19 cellular contexts compared by ENCODE assay signal in the genomic region with DNA sequence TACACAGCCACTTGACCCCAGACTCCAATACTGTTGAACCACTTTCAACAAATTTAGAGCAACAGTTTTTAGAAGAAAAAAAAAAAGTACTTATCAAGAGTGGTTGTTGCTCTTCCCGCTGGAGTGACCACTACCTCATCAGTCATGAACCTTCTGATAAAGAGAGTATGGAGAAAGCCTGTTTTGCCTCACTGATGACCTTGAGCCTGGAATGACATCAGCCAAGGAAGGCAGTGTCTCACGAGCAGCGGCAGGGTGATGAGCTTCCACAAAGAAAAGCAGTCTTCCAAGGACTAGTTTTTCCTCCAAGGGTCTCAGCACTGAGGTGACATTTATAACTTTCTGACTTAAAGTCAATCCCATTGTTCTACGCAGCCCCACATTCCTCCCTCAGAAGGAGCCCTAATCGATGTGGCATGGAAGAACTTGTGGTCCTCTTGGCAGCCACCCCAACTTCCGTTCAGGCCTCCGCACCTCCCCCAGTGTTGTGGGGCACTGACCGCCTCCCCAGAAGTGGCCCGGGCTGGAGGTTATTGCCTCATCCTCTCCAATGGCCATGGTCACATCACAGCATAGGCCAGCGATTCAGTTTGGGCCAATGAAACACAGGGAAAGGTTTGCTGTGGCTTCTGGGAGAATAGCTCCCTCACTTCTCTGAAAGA. TPM values are rescaled to one million over a fixed set of nuclear protein-coding genes. Genes with fewer than 3 reads are reported as not detected.
DNase-seq lines count a peak whose midpoint lies in the region; ATAC-seq and TF ChIP-seq lines count a peak whose summit lies in the region.
"Had no signal": no experiment of that assay in that cellular context is flagged by ENCODE, and none has a peak within 500 bp of the region (broad histone marks: within the 10 kb centered on the region; RNA-seq: fewer than 3 reads in every experiment).

No MANE protein-coding gene starts in this region.

- no peak overlapping the region for H2BK5ac ChIP-seq in neuronal stem cell (ENCODE audit: low read length)

- no peak overlapping the region for H4K8ac ChIP-seq in neuronal stem cell (ENCODE audit: low read depth, low read length)

- no peak overlapping the region for H3K23ac ChIP-seq in neuronal stem cell (ENCODE audit: low read depth, low read length, poor library complexity)

- no peak for ATAC-seq in natural killer cell treated with Interleukin-12 subunit alpha and Interleukin-12 subunit beta and Interleukin-15 and Interleukin-18, amount 100 ng/mL, for 72 hours
- ATAC-seq in natural killer cell (no peak), WTC11 (no peak), HG03196 (IDR thresholded peaks at IDR 0.05; ENCODE audit: unreplicated experiment) (no peak), lower lobe of right lung (no peak)
- ATAC-seq: GM12878 had no signal

- H3K4me1 ChIP-seq in testis (peaks cover 39% of the 10 kb centered on the region), neuronal stem cell (ENCODE audit: control insufficient read depth in 2 of 2, insufficient read depth in 1 of 2, low read depth in 1 of 2, low read length in 2 of 2) (peaks cover 0 to 9% of the 10 kb centered on the region in 2 donors), lower lobe of right lung (peaks cover 21% of the 10 kb centered on the region)

- intact Hi-C loops in natural killer cell (cut with micrococcal nuclease) = no loop called here
- intact Hi-C loops in testis (cut with DNase I; ENCODE audit: low total_unique reads) = no loop called here
- intact Hi-C loops in lower lobe of right lung (cut with DNase I) = no loop called here

- H3K27ac ChIP-seq in testis = peak overlapping the region; percentile 49 to 94
- no peak overlapping the region for H3K27ac ChIP-seq in neuronal stem cell (replicated peaks; ENCODE audit: low read length)
- H3K27ac ChIP-seq in lower lobe of right lung = no peak overlapping the region
- H3K27ac ChIP-seq: PC-9 had no signal

- H3K36me3 Mint-ChIP-seq in natural killer cell treated with Interleukin-12 subunit alpha and Interleukin-12 subunit beta and Interleukin-15 and Interleukin-18, amount 100 ng/mL, for 72 hours = no peaks in the 10 kb centered on the region
- no peaks in the 10 kb centered on the region for H3K36me3 Mint-ChIP-seq in natural killer cell
- H3K36me3 Mint-ChIP-seq in WTC11 = no peaks in the 10 kb centered on the region
- H3K36me3 Mint-ChIP-seq: CD4-positive, CD25-positive, alpha-beta regulatory T cell had no signal

- no peaks in the 10 kb centered on the region for H3K36me3 ChIP-seq in testis (ENCODE audit: low read depth, missing control alignments)
- no peaks in the 10 kb centered on the region for H3K36me3 ChIP-seq in neuronal stem cell (replicated peaks in 1 of 2; ENCODE audit: control insufficient read depth in 2 of 2, insufficient read depth in 2 of 2, low read length in 2 of 2)
- no peaks in the 10 kb centered on the region for H3K36me3 ChIP-seq in lower lobe of right lung

- no peak overlapping the region for H4K91ac ChIP-seq in neuronal stem cell (ENCODE audit: low read depth, low read length, poor library complexity)

- WGBS in testis, 2 donors = 31 to 41% methylated on average over 8 to 10 of the region's 10 CpGs
- WGBS in neuronal stem cell (ENCODE audit: extremely low coverage in 2 of 2, insufficient read length in 2 of 2, insufficient replicate concordance in 1 of 2), 2 donors = no CpG with 5 or more reads among the region's 10 CpGs

- TF ChIP-seq POLR2A in testis (IDR thresholded peaks at IDR 0.05) = no peak

- H3K4me3 ChIP-seq in testis (no peak overlapping the region), neuronal stem cell (ENCODE audit: low read length in 2 of 2) (peak overlapping the region in 1 of 2 donors; percentile 23), lower lobe of right lung (no peak overlapping the region)
- H3K4me3 ChIP-seq: GM12878, PC-9 had no signal

- H3K27me3 ChIP-seq in testis = no peaks in the 10 kb centered on the region
- peaks cover 0 to 86% (median 20%) of the 10 kb centered on the region in 3 experiments for H3K27me3 ChIP-seq in neuronal stem cell (ENCODE audit: control insufficient read depth in 3 of 3, insufficient read depth in 3 of 3, low read depth in 1 of 3, low read length in 3 of 3)
- H3K27me3 ChIP-seq in lower lobe of right lung (ENCODE audit: low read depth) = peaks cover 36% of the 10 kb centered on the region

- no peak overlapping the region for H3K9ac ChIP-seq in neuronal stem cell (ENCODE audit: low read depth, low read length, poor library complexity)

- peak; percentile 38 for DNase-seq in natural killer cell treated with Interleukin-12 subunit alpha and Interleukin-12 subunit beta and Interleukin-15 and Interleukin-18, amount 100 ng/mL, for 72 hours (ENCODE audit: low spot score)
- DNase-seq in natural killer cell (no peak), WTC11 (ENCODE audit: low spot score) (peak; percentile 5), mesenteric fat pad (ENCODE audit: low spot score) (peak; percentile 39), testis (peak; percentile 80), neuronal stem cell (ENCODE audit: low spot score) (no peak), lower lobe of right lung (no peak)
- DNase-seq: AML-193; CD4-positive, CD25-positive, alpha-beta regulatory T cell; DMS53; H9; NCI-H1048; NCI-H146; NCI-H2227 treated with DMSO at 0.1 percent for 48 hours; NCI-H526; PC-9 had no signal

- H2BK120ac ChIP-seq in neuronal stem cell (ENCODE audit: low read depth, low read length) = no peak overlapping the region

- no peaks in the 10 kb centered on the region for H3K79me1 ChIP-seq in neuronal stem cell (ENCODE audit: low read depth, low read length)

- H3K27me3 Mint-ChIP-seq in natural killer cell treated with Interleukin-12 subunit alpha and Interleukin-12 subunit beta and Interleukin-15 and Interleukin-18, amount 100 ng/mL, for 72 hours = peaks cover 14 to 15% of the 10 kb centered on the region in 2 donors
- peaks cover 18 to 27% of the 10 kb centered on the region in 2 donors for H3K27me3 Mint-ChIP-seq in natural killer cell (ENCODE audit: low read depth in 2 of 2)
- H3K27me3 Mint-ChIP-seq in WTC11 (ENCODE audit: low read depth) = peaks cover 23% of the 10 kb centered on the region

- H2BK15ac ChIP-seq in neuronal stem cell (ENCODE audit: low read length) = no peak overlapping the region

- POLR2A ChIA-PET in WTC11 (lab: Charles Lee) = no interaction called here

- no peaks in the 10 kb centered on the region for H3K9me3 ChIP-seq in testis
- no peaks in the 10 kb centered on the region for H3K9me3 ChIP-seq in neuronal stem cell (replicated peaks in 1 of 2; ENCODE audit: control insufficient read depth in 2 of 2, insufficient read depth in 1 of 2, low read depth in 1 of 2, low read length in 2 of 2)
- no peaks in the 10 kb centered on the region for H3K9me3 ChIP-seq in lower lobe of right lung

- peak overlapping the region; percentile 11 for H3K4me3 Mint-ChIP-seq in natural killer cell treated with Interleukin-12 subunit alpha and Interleukin-12 subunit beta and Interleukin-15 and Interleukin-18, amount 100 ng/mL, for 72 hours
- H3K4me3 Mint-ChIP-seq in natural killer cell = no peak overlapping the region
- no peak overlapping the region for H3K4me3 Mint-ChIP-seq in WTC11
- H3K4me3 Mint-ChIP-seq: CD4-positive, CD25-positive, alpha-beta regulatory T cell; H9 had no signal

- peaks cover 4 to 8% of the 10 kb centered on the region in 2 donors for H3K4me1 Mint-ChIP-seq in natural killer cell treated with Interleukin-12 subunit alpha and Interleukin-12 subunit beta and Interleukin-15 and Interleukin-18, amount 100 ng/mL, for 72 hours (ENCODE audit: low read depth in 2 of 2)
- H3K4me1 Mint-ChIP-seq in natural killer cell (peaks cover 0 to 14% of the 10 kb centered on the region in 2 donors), WTC11 (peaks cover 21% of the 10 kb centered on the region)

- H2AK5ac ChIP-seq in neuronal stem cell (ENCODE audit: low read depth, low read length) = no peak overlapping the region

- no peak overlapping the region for H3K27ac Mint-ChIP-seq in natural killer cell treated with Interleukin-12 subunit alpha and Interleukin-12 subunit beta and Interleukin-15 and Interleukin-18, amount 100 ng/mL, for 72 hours
- H3K27ac Mint-ChIP-seq in natural killer cell = no peak overlapping the region
- H3K27ac Mint-ChIP-seq in WTC11 = 0 out of 2 replicates have a peak overlapping the region, but pooled peaks have one; percentile 15
- H3K27ac Mint-ChIP-seq: CD4-positive, CD25-positive, alpha-beta regulatory T cell; H9 had no signal

- TF ChIP-seq CTCF in natural killer cell (IDR thresholded peaks at IDR 0.05) (no peak), WTC11 (IDR thresholded peaks at IDR 0.05) (no peak), testis (IDR thresholded peaks at IDR 0.05) (no peak), lower lobe of right lung (IDR thresholded peaks at IDR 0.05) (no peak)

- no peak overlapping the region for H3K4ac ChIP-seq in neuronal stem cell (ENCODE audit: low read length)

- no peak overlapping the region for H3K18ac ChIP-seq in neuronal stem cell (ENCODE audit: low read length)

- no peak overlapping the region for H3K4me2 ChIP-seq in neuronal stem cell (ENCODE audit: insufficient read depth, low read length, poor library complexity, severe bottlenecking)
- H3K4me2 ChIP-seq: PC-9 had no signal

- H2BK12ac ChIP-seq in neuronal stem cell (ENCODE audit: low read length) = no peak overlapping the region

- CTCF ChIA-PET in WTC11 (lab: Charles Lee) = interaction anchor here (0.6 to 3.3 kb wide), 6 partner anchors 13 to 396 kb away, joined by 3 to 13 read pairs (median 4); no protein-coding TSS in a partner anchor

- H2AFZ ChIP-seq in neuronal stem cell (ENCODE audit: low read length) = no peak overlapping the region
- H2AFZ ChIP-seq: PC-9 had no signal

- no peaks in the 10 kb centered on the region for H3K9me3 Mint-ChIP-seq in natural killer cell treated with Interleukin-12 subunit alpha and Interleukin-12 subunit beta and Interleukin-15 and Interleukin-18, amount 100 ng/mL, for 72 hours
- H3K9me3 Mint-ChIP-seq in natural killer cell = no peaks in the 10 kb centered on the region
- H3K9me3 Mint-ChIP-seq in WTC11 = no peaks in the 10 kb centered on the region
- H3K9me3 Mint-ChIP-seq: CD4-positive, CD25-positive, alpha-beta regulatory T cell; H9 had no signal

- H3K14ac ChIP-seq in neuronal stem cell (ENCODE audit: low read length) = no peak overlapping the region

TF ChIP-seq in WTC11, 78 proteins besides CTCF, POLR2A, EP300 and RAD21 (continues in another document):
- TF ChIP-seq ZNF396 (CRISPR knock-in tag; IDR thresholded peaks at IDR 0.05; ENCODE audit: borderline replicate concordance) = no peak

RNA-seq across cellular contexts. Expression of a gene that starts 1.8 kb away (rescaled TPM):
- 1 to 10 TPM in 1 of 2 donors, not detected in 1; 1.0 TPM for total RNA-seq in natural killer cell treated with Interleukin-12 subunit alpha and Interleukin-12 subunit beta and Interleukin-15 and Interleukin-18, amount 100 ng/mL, for 72 hours
- 1 to 10 TPM in 1 of 3 donors, not detected in 2; 5.1 TPM for total RNA-seq in natural killer cell
- total RNA-seq in WTC11 (2021) = 3.4 to 4.1 TPM (median 3.8 TPM) in 3 replicates
- 1.9 TPM for total RNA-seq in mesenteric fat pad
- 10 to 100 TPM; 74.3 to 76.4 TPM for total RNA-seq in testis
- polyA plus RNA-seq in testis (ENCODE audit: insufficient read depth, low read depth, low replicate concordance) = 76.2 TPM
- 0.77 TPM for polyA plus RNA-seq in neuronal stem cell (2013, experiment 1 of 2)
- 0.80 TPM for polyA plus RNA-seq in neuronal stem cell (2013, experiment 2 of 2)
- total RNA-seq in lower lobe of right lung = 0.59 TPM
- total RNA-seq: A673; CD4-positive, CD25-positive, alpha-beta regulatory T cell had no signal
- polyA plus RNA-seq: CD4-positive, CD25-positive, alpha-beta regulatory T cell had no signal

Comparison
In these comparisons a context has a peak if more than half of its experiments do, and no peak if none do; other contexts are left out.
1. DNase-seq: peak in natural killer cell treated with Interleukin-12 subunit alpha and Interleukin-12 subunit beta and Interleukin-15 and Interleukin-18, amount 100 ng/mL, for 72 hours (single experiment), WTC11 (single experiment), mesenteric fat pad (single experiment) and testis (single experiment); none in natural killer cell (single experiment), neuronal stem cell (single experiment) and lower lobe of right lung (single experiment).
2. H3K27ac ChIP-seq: peak in testis (2 of 2); none in neuronal stem cell (single experiment) and lower lobe of right lung (single experiment).
3. RNA of a gene that starts 1.8 kb away (total RNA-seq): 74.3 to 76.4 TPM in testis; 3.4 to 4.1 TPM in WTC11, 1.9 TPM in mesenteric fat pad (single experiment), 1.0 TPM in natural killer cell treated with Interleukin-12 subunit alpha and Interleukin-12 subunit beta and Interleukin-15 and Interleukin-18, amount 100 ng/mL, for 72 hours, 0.59 TPM in lower lobe of right lung (single experiment) and 5.1 TPM in natural killer cell; every median in the first group is over 10 times any median in the second.